Comparison of ENCODE assay signal across 8 cellular contexts in the genomic region with DNA sequence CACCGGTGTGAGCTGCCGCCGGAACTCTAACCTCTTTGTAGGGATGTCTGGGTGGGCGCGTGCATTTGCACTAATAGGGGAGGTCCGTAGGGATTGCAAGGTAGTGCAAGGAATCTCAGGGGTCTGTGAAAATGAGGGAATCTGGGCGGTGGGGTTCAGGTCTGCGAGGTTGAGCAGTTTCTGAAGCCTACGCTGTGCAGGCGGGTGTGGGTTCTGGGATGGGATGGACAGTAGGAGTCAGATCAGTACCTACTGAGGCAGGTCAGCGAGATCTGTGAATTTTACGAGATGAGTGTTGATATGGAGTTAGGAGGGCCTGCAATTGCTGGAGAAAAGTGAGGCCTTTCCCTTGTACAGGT. TPM values are rescaled to one million over a fixed set of nuclear protein-coding genes. Genes with fewer than 3 reads are reported as not detected.
A peak's percentile ranks its signal among the peaks of the same experiment; 100 is the strongest.
DNase-seq lines count a peak whose midpoint lies in the region; ATAC-seq and TF ChIP-seq lines count a peak whose summit lies in the region.

No MANE protein-coding gene starts in this region.

- H3K4me1 Mint-ChIP-seq in activated CD4-positive, alpha-beta T cell treated with anti-CD3 and anti-CD28 coated beads, Interleukin-2, amount 10 ng/mL, durations not matched to agents 24 days and 14 days = peaks cover 42% of the 10 kb centered on the region

- H3K36me3 Mint-ChIP-seq in activated CD4-positive, alpha-beta T cell treated with anti-CD3 and anti-CD28 coated beads, Interleukin-2, amount 10 ng/mL, durations not matched to agents 24 days and 14 days (ENCODE audit: low read depth) = no peaks in the 10 kb centered on the region

- intact Hi-C loops in activated CD4-positive, alpha-beta T cell treated with anti-CD3 and anti-CD28 coated beads, Interleukin-2, amount 10 ng/mL, durations not matched to agents 24 days and 14 days (cut with micrococcal nuclease) = loop anchor here (1.0 to 10.0 kb wide), 5 partner anchors 143 to 698 kb away; a partner anchor contains a TSS
- intact Hi-C loops in adrenal gland (cut with DNase I) = loop anchor here (2.0 to 5.0 kb wide), 4 partner anchors 140 to 361 kb away; no protein-coding TSS in a partner anchor
- intact Hi-C loops in left lung (cut with DNase I) = loop anchor here in 1 of 2 donors (5.0 kb wide), 2 partner anchors 136 to 361 kb away; no protein-coding TSS in a partner anchor
- intact Hi-C loops in tibial artery (cut with DNase I; ENCODE audit: low total_unique reads) = loop anchor here (2.0 to 5.0 kb wide), 3 partner anchors 142 to 446 kb away; a partner anchor contains a TSS

- peak overlapping the region; percentile 91 for H3K4me3 Mint-ChIP-seq in activated CD4-positive, alpha-beta T cell treated with anti-CD3 and anti-CD28 coated beads, Interleukin-2, amount 10 ng/mL, durations not matched to agents 24 days and 14 days

- H3K36me3 ChIP-seq in adrenal gland (replicated peaks in 1 of 2) = no peaks in the 10 kb centered on the region
- peaks cover 0 to 4% of the 10 kb centered on the region in 2 donors for H3K36me3 ChIP-seq in left lung
- H3K36me3 ChIP-seq in tibial artery = no peaks in the 10 kb centered on the region

- H3K9me3 Mint-ChIP-seq in activated CD4-positive, alpha-beta T cell treated with anti-CD3 and anti-CD28 coated beads, Interleukin-2, amount 10 ng/mL, durations not matched to agents 24 days and 14 days = no peaks in the 10 kb centered on the region

- no peak for ATAC-seq in left lung
- ATAC-seq in GM21529 (IDR thresholded peaks at IDR 0.05; ENCODE audit: unreplicated experiment) = no peak

- TF ChIP-seq CTCF in adrenal gland (IDR thresholded peaks at IDR 0.05) = no peak
- TF ChIP-seq CTCF in left lung (IDR thresholded peaks at IDR 0.05) = no peak
- TF ChIP-seq CTCF in tibial artery (IDR thresholded peaks at IDR 0.05) = no peak

- H3K9me3 ChIP-seq in adrenal gland (replicated peaks in 1 of 3) (no peaks in the 10 kb centered on the region), left lung (no peaks in the 10 kb centered on the region), tibial artery (no peaks in the 10 kb centered on the region)

- H3K4me1 ChIP-seq in adrenal gland (replicated peaks in 1 of 2) (peaks cover 30 to 47% of the 10 kb centered on the region in 2 donors), left lung (peaks cover 30 to 50% of the 10 kb centered on the region in 2 donors), tibial artery (peaks cover 4 to 50% (median 41%) of the 10 kb centered on the region in 4 donors)

- H3K27ac ChIP-seq in adrenal gland = peak overlapping the region in 4 of 5 donors; percentile 75 to 83 (median 76)
- peak overlapping the region; percentile 95 to 96 for H3K27ac ChIP-seq in left lung
- H3K27ac ChIP-seq in tibial artery = peak overlapping the region; percentile 97 to 100

- H3K27me3 ChIP-seq in adrenal gland = no peaks in the 10 kb centered on the region
- H3K27me3 ChIP-seq in left lung = no peaks in the 10 kb centered on the region
- H3K27me3 ChIP-seq in tibial artery = no peaks in the 10 kb centered on the region

- 0% methylated on average over 10 to 12 of the region's 12 CpGs for WGBS in adrenal gland, 4 donors

- no peak for TF ChIP-seq POLR2A in adrenal gland (IDR thresholded peaks at IDR 0.05)

- DNase-seq in activated CD4-positive, alpha-beta T cell treated with anti-CD3 and anti-CD28 coated beads, Interleukin-2, amount 10 ng/mL, durations not matched to agents 24 days and 14 days = no peak
- DNase-seq in activated CD4-positive, alpha-beta T cell treated with anti-CD3 and anti-CD28 coated beads, Interleukin-2, amount 50 U/mL, for 4 hours = no peak
- DNase-seq in adrenal gland = no peak
- DNase-seq in left lung = no peak
- no peak for DNase-seq in tibial artery
- DNase-seq in cerebellar cortex (ENCODE audit: low spot score) = no peak
- DNase-seq in NCI-H2196 treated with DMSO at 0.1 percent for 48 hours (lab: John Stamatoyannopoulos, UW; ENCODE audit: unreplicated experiment) = no peak

- peak overlapping the region; percentile 94 for H3K27ac Mint-ChIP-seq in activated CD4-positive, alpha-beta T cell treated with anti-CD3 and anti-CD28 coated beads, Interleukin-2, amount 10 ng/mL, durations not matched to agents 24 days and 14 days

- H3K4me3 ChIP-seq in adrenal gland = peak overlapping the region in 2 of 4 donors; percentile 45 to 52
- H3K4me3 ChIP-seq in left lung = peak overlapping the region; percentile 55 to 85
- peak overlapping the region; percentile 59 to 64 for H3K4me3 ChIP-seq in tibial artery

- peaks cover 2% of the 10 kb centered on the region for H3K27me3 Mint-ChIP-seq in activated CD4-positive, alpha-beta T cell treated with anti-CD3 and anti-CD28 coated beads, Interleukin-2, amount 10 ng/mL, durations not matched to agents 24 days and 14 days

RNA-seq across cellular contexts. Expression of a gene that starts 0.9 kb away (rescaled TPM):
- 3.7 and 4.7 TPM in 2 replicates for total RNA-seq in activated CD4-positive, alpha-beta T cell treated with anti-CD3 and anti-CD28 coated beads, Interleukin-2, amount 10 ng/mL, durations not matched to agents 24 days and 14 days
- total RNA-seq in adrenal gland = 10 to 100 TPM; 12.1 to 20.4 (median 16.4) TPM
- 10 to 100 TPM; 18.3 to 51.2 (median 25.3) TPM for polyA plus RNA-seq in adrenal gland
- 10 to 100 TPM; 26.1 to 30.9 TPM for total RNA-seq in left lung

RNA-seq across cellular contexts. Expression of a gene that starts 13.6 kb away (rescaled TPM):
- 258 and 262 TPM in 2 replicates for total RNA-seq in activated CD4-positive, alpha-beta T cell treated with anti-CD3 and anti-CD28 coated beads, Interleukin-2, amount 10 ng/mL, durations not matched to agents 24 days and 14 days
- total RNA-seq in adrenal gland = 100 to 1,000 TPM; 132 to 159 (median 142) TPM
- 100 to 1,000 TPM in 1 of 3 donors, 10 to 100 TPM in 2; 47.9 to 105 (median 69.2) TPM for polyA plus RNA-seq in adrenal gland
- 10 to 100 TPM; 62.3 to 90.3 TPM for total RNA-seq in left lung

RNA-seq across cellular contexts. Expression of a gene that starts 20.1 kb away (rescaled TPM):
- 32.5 and 37.2 TPM in 2 replicates for total RNA-seq in activated CD4-positive, alpha-beta T cell treated with anti-CD3 and anti-CD28 coated beads, Interleukin-2, amount 10 ng/mL, durations not matched to agents 24 days and 14 days
- total RNA-seq in adrenal gland (10 to 100 TPM; 21.3 to 37.4 (median 32.4) TPM), left lung (10 to 100 TPM; 29.8 to 30.7 TPM)
- 10 to 100 TPM; 24.4 to 28.4 (median 24.9) TPM for polyA plus RNA-seq in adrenal gland

RNA-seq across cellular contexts. Expression of a gene that starts 36.8 kb away (rescaled TPM):
- 114 and 122 TPM in 2 replicates for total RNA-seq in activated CD4-positive, alpha-beta T cell treated with anti-CD3 and anti-CD28 coated beads, Interleukin-2, amount 10 ng/mL, durations not matched to agents 24 days and 14 days
- total RNA-seq in adrenal gland (10 to 100 TPM in 6 of 8 donors, 1 to 10 TPM in 2; 7.6 to 28.2 (median 12.1) TPM), left lung (10 to 100 TPM; 18.7 to 28.3 TPM)
- polyA plus RNA-seq in adrenal gland = 10 to 100 TPM in 2 of 3 donors, 1 to 10 TPM in 1; 5.5 to 31.2 (median 26.5) TPM

RNA-seq across cellular contexts. Expression of a gene that starts 44.1 kb away (rescaled TPM):
- 335 and 343 TPM in 2 replicates for total RNA-seq in activated CD4-positive, alpha-beta T cell treated with anti-CD3 and anti-CD28 coated beads, Interleukin-2, amount 10 ng/mL, durations not matched to agents 24 days and 14 days
- 100 to 1,000 TPM; 193 to 398 (median 251) TPM for total RNA-seq in adrenal gland
- polyA plus RNA-seq in adrenal gland = 100 to 1,000 TPM in 1 of 3 donors, 10 to 100 TPM in 2; 65.1 to 393 (median 73.9) TPM
- 100 to 1,000 TPM; 228 to 327 TPM for total RNA-seq in left lung
